ENCODE assay signal across 1 cellular context in genomic region chr22:40176921-40177737, GRCh38.
TF ChIP-seq lines count a peak whose summit lies in the region.

No MANE protein-coding gene starts in this region.

TF ChIP-seq in HEK293, 187 proteins besides CTCF, POLR2A, EP300 and RAD21 (continued from another document and continues in another):
- TF ChIP-seq TSHZ1 (tag by site-specific recombination; IDR thresholded peaks at IDR 0.05; ENCODE audit: borderline replicate concordance) (0 out of 2 replicates have a peak, but pooled peaks have one; percentile 38), ZNF544 (tag by site-specific recombination; IDR thresholded peaks at IDR 0.05) (no peak), ZNF707 (tag by site-specific recombination; IDR thresholded peaks at IDR 0.05) (no peak), ZNF639 (tag by site-specific recombination; IDR thresholded peaks at IDR 0.05) (0 out of 2 replicates have a peak, but pooled peaks have one; percentile 60), ZBTB8A (tag by site-specific recombination; IDR thresholded peaks at IDR 0.05) (no peak), ZNF777 (tag by site-specific recombination; IDR thresholded peaks at IDR 0.05; ENCODE audit: borderline replicate concordance) (no peak), ZNF830 (tag by site-specific recombination; IDR thresholded peaks at IDR 0.05; ENCODE audit: low read depth) (no peak), ATF2 (tag by site-specific recombination; IDR thresholded peaks at IDR 0.05; ENCODE audit: low read depth) (no peak), ZNF558 (tag by site-specific recombination; IDR thresholded peaks at IDR 0.05) (no peak), ZNF18 (tag by site-specific recombination; IDR thresholded peaks at IDR 0.05) (no peak), KLF9 (tag by site-specific recombination; IDR thresholded peaks at IDR 0.05; ENCODE audit: low read depth) (no peak), HOXA7 (CRISPR knock-in tag; IDR thresholded peaks at IDR 0.05; ENCODE audit: borderline replicate concordance) (no peak), TRIM28 (IDR thresholded peaks at IDR 0.05; ENCODE audit: borderline replicate concordance, low read length) (no peak; the same call in none of the 2 replicates), ZNF48 (tag by site-specific recombination; IDR thresholded peaks at IDR 0.05) (no peak), ZNF302 (tag by site-specific recombination; IDR thresholded peaks at IDR 0.05; ENCODE audit: low read depth) (no peak), ZNF23 (tag by site-specific recombination; IDR thresholded peaks at IDR 0.05; ENCODE audit: borderline replicate concordance) (no peak), ZNF148 (tag by site-specific recombination; IDR thresholded peaks at IDR 0.05; ENCODE audit: borderline replicate concordance) (no peak), ZNF692 (tag by site-specific recombination; IDR thresholded peaks at IDR 0.05) (peak; percentile 94), TCF7L2 (IDR thresholded peaks at IDR 0.05; ENCODE audit: borderline replicate concordance, low read depth, low read length) (no peak), ZNF280C (tag by site-specific recombination; IDR thresholded peaks at IDR 0.05) (no peak), ZNF623 (tag by site-specific recombination; IDR thresholded peaks at IDR 0.05) (no peak; the same call in 1 of the 2 replicates), HIC1 (tag by site-specific recombination; IDR thresholded peaks at IDR 0.05) (peak; percentile 58; the same call in 1 of the 2 replicates), ZNF776 (tag by site-specific recombination; IDR thresholded peaks at IDR 0.05; ENCODE audit: borderline replicate concordance) (no peak), ZBTB20 (tag by site-specific recombination; IDR thresholded peaks at IDR 0.05) (no peak), ZNF654 (tag by site-specific recombination; IDR thresholded peaks at IDR 0.05; ENCODE audit: low read depth) (0 out of 2 replicates have a peak, but pooled peaks have one; percentile 2), ZBTB26 (tag by site-specific recombination; optimal IDR thresholded peaks at IDR 0.05) (no peak), ZNF610 (tag by site-specific recombination; IDR thresholded peaks at IDR 0.05; ENCODE audit: borderline replicate concordance) (no peak), ZNF394 (tag by site-specific recombination; IDR thresholded peaks at IDR 0.05; ENCODE audit: borderline replicate concordance) (peak; percentile 33; the same call in 1 of the 2 replicates), ZNF530 (tag by site-specific recombination; IDR thresholded peaks at IDR 0.05; ENCODE audit: low read depth) (no peak), ZNF112 (tag by site-specific recombination; IDR thresholded peaks at IDR 0.05) (no peak), KLF17 (tag by site-specific recombination; IDR thresholded peaks at IDR 0.05) (peak; percentile 53), RBAK (tag by site-specific recombination; IDR thresholded peaks at IDR 0.05) (no peak), ZNF211 (tag by site-specific recombination; IDR thresholded peaks at IDR 0.05; ENCODE audit: low read depth) (no peak), ZFP41 (tag by site-specific recombination; IDR thresholded peaks at IDR 0.05; ENCODE audit: borderline replicate concordance) (no peak), PRDM6 (tag by site-specific recombination; IDR thresholded peaks at IDR 0.05) (peak; percentile 84), ZNF416 (tag by site-specific recombination; IDR thresholded peaks at IDR 0.05) (no peak), OSR2 (tag by site-specific recombination; IDR thresholded peaks at IDR 0.05) (peak; percentile 91)
